ENCODE assay signal across 17 cellular contexts in genomic region chr6:128427139-128427538, GRCh38.
DNase-seq lines count a peak whose midpoint lies in the region; ATAC-seq and TF ChIP-seq lines count a peak whose summit lies in the region.
"Had no signal": no experiment of that assay in that cellular context is flagged by ENCODE, and none has a peak within 500 bp of the region (broad histone marks: within the 10 kb centered on the region; RNA-seq: fewer than 3 reads in every experiment).

No MANE protein-coding gene starts in this region.

- ATAC-seq in Right ventricle myocardium superior (ENCODE audit: poor library complexity) (peak; percentile 60), left ventricle myocardium superior (peak; percentile 50), right cardiac atrium (no peak), upper lobe of right lung (peak; percentile 43)
- ATAC-seq: CD8-positive, alpha-beta T cell had no signal

- no peaks in the 10 kb centered on the region for H3K27me3 ChIP-seq in right cardiac atrium (ENCODE audit: control insufficient read depth, insufficient read depth)
- no peaks in the 10 kb centered on the region for H3K27me3 ChIP-seq in upper lobe of right lung
- H3K27me3 ChIP-seq: BLaER1 had no signal

- no peak overlapping the region for H3K4me3 ChIP-seq in right cardiac atrium (ENCODE audit: low read length)
- H3K4me3 ChIP-seq in upper lobe of right lung, result no peak overlapping the region
- H3K4me3 ChIP-seq: BLaER1, HAP-1 had no signal

- no peaks in the 10 kb centered on the region for H3K36me3 ChIP-seq in upper lobe of right lung
- H3K36me3 ChIP-seq: HAP-1 had no signal

- WGBS in right cardiac atrium, result 92% methylated on average over 1 of the region's 1 CpG

- no peak for TF ChIP-seq CTCF in upper lobe of right lung (IDR thresholded peaks at IDR 0.05)

- H3K27ac ChIP-seq in right cardiac atrium (ENCODE audit: low read length) (no peak overlapping the region), upper lobe of right lung (no peak overlapping the region)
- H3K27ac ChIP-seq: 22Rv1, BLaER1, C4-2B had no signal

- H3K4me1 ChIP-seq in right cardiac atrium (ENCODE audit: control insufficient read depth, insufficient read depth, low read length), result no peaks in the 10 kb centered on the region
- H3K4me1 ChIP-seq in upper lobe of right lung, result no peaks in the 10 kb centered on the region

- intact Hi-C loops in Right ventricle myocardium superior (cut with DNase I) (no loop called here), cardiac septum (cut with DNase I) (no loop called here), left ventricle myocardium superior (cut with micrococcal nuclease) (no loop called here), right cardiac atrium (cut with DNase I) (no loop called here), upper lobe of right lung (cut with DNase I) (no loop called here)

- no peak for DNase-seq in Right ventricle myocardium superior
- no peak for DNase-seq in cardiac septum (ENCODE audit: low spot score)
- no peak for DNase-seq in left ventricle myocardium superior
- no peak for DNase-seq in right cardiac atrium
- no peak for DNase-seq in upper lobe of right lung
- no peak for DNase-seq in stimulated activated CD4-positive, alpha-beta T cell treated with anti-CD3 and anti-CD28 coated beads, Interleukin-15, amount 100 ng/mL, for 24 hours
- DNase-seq: Caco-2; CD4-positive, CD25-positive, alpha-beta regulatory T cell; CD8-positive, alpha-beta T cell; DMS153; DND-41; GOT3; HFFc6 had no signal

- H3K9me3 ChIP-seq in right cardiac atrium (ENCODE audit: control insufficient read depth, low read length) (no peaks in the 10 kb centered on the region), upper lobe of right lung (no peaks in the 10 kb centered on the region)
- H3K9me3 ChIP-seq: BLaER1, Caco-2, HAP-1 had no signal

Comparison
In these comparisons a context has a peak if more than half of its experiments do, and no peak if none do; other contexts are left out.
1. ATAC-seq: peak in Right ventricle myocardium superior (single experiment), left ventricle myocardium superior (single experiment) and upper lobe of right lung (single experiment); none in right cardiac atrium (0 of 2).